ENCODE assay signal across 8 cellular contexts in genomic region chr11:65551572-65552398, GRCh38. TPM values are rescaled to one million over a fixed set of nuclear protein-coding genes. Genes with fewer than 3 reads are reported as not detected.
DNase-seq lines count a peak whose midpoint lies in the region; ATAC-seq and TF ChIP-seq lines count a peak whose summit lies in the region.

No MANE protein-coding gene starts in this region.

- H3K9me2 ChIP-seq in neural cell (ENCODE audit: insufficient read depth, low read length), result no peaks in the 10 kb centered on the region

- H3K27ac ChIP-seq in WERI-Rb-1, result peak overlapping the region; percentile 51
- H3K27ac ChIP-seq in neural cell (ENCODE audit: low read length), result no peak overlapping the region

- H3K4me2 ChIP-seq in neural cell (ENCODE audit: low read length), result no peak overlapping the region

- TF ChIP-seq RAD21 in neural cell (conservative IDR thresholded peaks at IDR 0.05), result no peak

- H3F3A ChIP-seq in neural cell (ENCODE audit: insufficient read depth, low read length, poor library complexity, severe bottlenecking), result no peaks in the 10 kb centered on the region

- DNase-seq in AML-193 (lab: John Stamatoyannopoulos, UW) (peak; percentile 31 to 35), NCI-H1092 treated with DMSO at 0.1 percent for 48 hours (lab: John Stamatoyannopoulos, UW) (peak; percentile 89), WERI-Rb-1 (peak; percentile 83), NCI-H524 treated with DMSO at 0.1 percent for 48 hours (lab: John Stamatoyannopoulos, UW) (no peak)
- peak; percentile 55 for DNase-seq in effector CD4-positive, alpha-beta T cell

- H3K36me3 ChIP-seq in WERI-Rb-1 (no peaks in the 10 kb centered on the region), neural cell (ENCODE audit: insufficient read depth, low read length) (no peaks in the 10 kb centered on the region)

- no peaks in the 10 kb centered on the region for H3K27me3 ChIP-seq in WERI-Rb-1 (ENCODE audit: insufficient read depth, low read depth, severe bottlenecking)
- H3K27me3 ChIP-seq in neural cell (ENCODE audit: insufficient read depth, low read depth, low read length), result peaks cover 7% of the 10 kb centered on the region

- no peak overlapping the region for H2AFZ ChIP-seq in neural cell (ENCODE audit: low read depth, low read length)

- TF ChIP-seq CTCF in WERI-Rb-1 (IDR thresholded peaks at IDR 0.05; ENCODE audit: low read depth, low read length) (peak; percentile 85), neural cell (IDR thresholded peaks at IDR 0.05; ENCODE audit: poor library complexity, severe bottlenecking) (peak; percentile 29)

- no peaks in the 10 kb centered on the region for H4K20me1 ChIP-seq in neural cell (ENCODE audit: insufficient read depth)

- no peak overlapping the region for H3K4me3 ChIP-seq in WERI-Rb-1 (ENCODE audit: low read depth, low read length)
- no peak overlapping the region for H3K4me3 ChIP-seq in neural cell (ENCODE audit: low read length)

- no peaks in the 10 kb centered on the region for H3K79me2 ChIP-seq in neural cell (replicated peaks; ENCODE audit: insufficient read depth, low read length)

- H3K9me3 ChIP-seq in WERI-Rb-1 (ENCODE audit: severe bottlenecking), result no peaks in the 10 kb centered on the region
- no peaks in the 10 kb centered on the region for H3K9me3 ChIP-seq in neural cell (ENCODE audit: low read length)

- ATAC-seq in GM18867 (IDR thresholded peaks at IDR 0.05; ENCODE audit: unreplicated experiment) (peak; percentile 63), HG03354 (IDR thresholded peaks at IDR 0.05; ENCODE audit: poor library complexity, severe bottlenecking, unreplicated experiment) (no peak)

- H3K9ac ChIP-seq in neural cell (ENCODE audit: low read length), result no peak overlapping the region

- no peak for TF ChIP-seq EP300 in neural cell (conservative IDR thresholded peaks at IDR 0.05; ENCODE audit: poor library complexity, severe bottlenecking)

TF ChIP-seq in neural cell, 6 proteins besides CTCF, POLR2A, EP300 and RAD21:
- TF ChIP-seq POLR2AphosphoS5 (IDR thresholded peaks at IDR 0.05) (no peak), EZH2 (IDR thresholded peaks at IDR 0.05; ENCODE audit: borderline replicate concordance, insufficient read depth, low read length, poor library complexity, severe bottlenecking) (no peak), MXI1 (conservative IDR thresholded peaks at IDR 0.05; ENCODE audit: poor library complexity, severe bottlenecking) (no peak), REST (IDR thresholded peaks at IDR 0.05; ENCODE audit: borderline replicate concordance) (no peak), TAF1 (IDR thresholded peaks at IDR 0.05; ENCODE audit: low read depth) (no peak), SMC3 (conservative IDR thresholded peaks at IDR 0.05; ENCODE audit: poor library complexity) (no peak)

RNA-seq across cellular contexts. Expression of gene LTBP3, which starts 6.4 kb away (rescaled TPM):
- polyA plus RNA-seq in neural cell, result 3.5 and 4.6 TPM in 2 replicates
- 0.97 and 2.3 TPM in 2 replicates for polyA minus RNA-seq in neural cell

RNA-seq across cellular contexts. Expression of gene ZNRD2, which starts 18.5 kb away (rescaled TPM):
- polyA plus RNA-seq in neural cell, result 35.4 and 36.2 TPM in 2 replicates
- polyA minus RNA-seq in neural cell, result 16.4 and 24.8 TPM in 2 replicates

RNA-seq across cellular contexts. Expression of gene FAM89B, which starts 20.6 kb away (rescaled TPM):
- polyA plus RNA-seq in neural cell, result 75.1 and 86.1 TPM in 2 replicates
- polyA minus RNA-seq in neural cell, result 52.6 and 57.5 TPM in 2 replicates

RNA-seq across cellular contexts. Expression of gene EHBP1L1, which starts 24.1 kb away (rescaled TPM):
- polyA plus RNA-seq in neural cell, result 18.3 and 19.8 TPM in 2 replicates
- polyA minus RNA-seq in neural cell, result 5.4 and 8.6 TPM in 2 replicates

RNA-seq across cellular contexts. Expression of gene SCYL1, which starts 26.9 kb away (rescaled TPM):
- polyA plus RNA-seq in neural cell, result 48.3 and 56.2 TPM in 2 replicates
- polyA minus RNA-seq in neural cell, result 35.3 and 55.3 TPM in 2 replicates
